In genomic region chr7:130831322-130831721, GRCh38 we compare ENCODE assay signal across 14 cellular contexts.
DNase-seq lines count a peak whose midpoint lies in the region; ATAC-seq and TF ChIP-seq lines count a peak whose summit lies in the region.
"Had no signal": no experiment of that assay in that cellular context is flagged by ENCODE, and none has a peak within 500 bp of the region (broad histone marks: within the 10 kb centered on the region; RNA-seq: fewer than 3 reads in every experiment).

No MANE protein-coding gene starts in this region.

- peaks cover 0 to 19% of the 10 kb centered on the region in 2 donors for H3K9me3 ChIP-seq in left lung

- H3K27ac ChIP-seq in left lung: no peak overlapping the region
- H3K27ac ChIP-seq: 22Rv1; A549; BLaER1 treated with 17β-estradiol and CSF1 and Interleukin-3, amounts not matched to agents 10 nM and 100 nM; C4-2B had no signal

- ATAC-seq in activated T-cell treated with anti-CD3 and anti-CD28 coated beads, Interleukin-2, amount 50 U/mL, for 72 hours (replicated peaks in 1 of 2): no peak
- ATAC-seq in left lung: peak; percentile 65
- ATAC-seq: A549 had no signal

- intact Hi-C loops in left lung (cut with DNase I): no loop called here

- no peak overlapping the region for H3K4me3 Mint-ChIP-seq in activated T-cell treated with anti-CD3 and anti-CD28 coated beads, Interleukin-2, amount 50 U/mL, for 72 hours
- H3K4me3 Mint-ChIP-seq in progenitor cell of endocrine pancreas (ENCODE audit: low read depth): no peak overlapping the region
- H3K4me3 Mint-ChIP-seq: B cell; CD4-positive, alpha-beta T cell; CD8-positive, alpha-beta T cell had no signal

- peak overlapping the region; percentile 67 for H3K27ac Mint-ChIP-seq in activated T-cell treated with anti-CD3 and anti-CD28 coated beads, Interleukin-2, amount 50 U/mL, for 72 hours
- no peak overlapping the region for H3K27ac Mint-ChIP-seq in progenitor cell of endocrine pancreas
- H3K27ac Mint-ChIP-seq: B cell; CD4-positive, alpha-beta T cell; CD8-positive, alpha-beta T cell had no signal

- peaks cover 30% of the 10 kb centered on the region for H3K27me3 Mint-ChIP-seq in activated T-cell treated with anti-CD3 and anti-CD28 coated beads, Interleukin-2, amount 50 U/mL, for 72 hours (ENCODE audit: low read depth)
- no peaks in the 10 kb centered on the region for H3K27me3 Mint-ChIP-seq in progenitor cell of endocrine pancreas

- no peaks in the 10 kb centered on the region for H3K27me3 ChIP-seq in left lung
- H3K27me3 ChIP-seq: BLaER1 treated with 17β-estradiol and CSF1 and Interleukin-3, amounts not matched to agents 10 nM and 100 nM had no signal

- no peak for DNase-seq in activated T-cell treated with anti-CD3 and anti-CD28 coated beads, Interleukin-2, amount 50 U/mL, for 72 hours
- no peak for DNase-seq in activated T-cell treated with anti-CD3 and anti-CD28 coated beads, Interleukin-2, amount 50 U/mL, for 48 hours
- no peak for DNase-seq in left lung
- DNase-seq in progenitor cell of endocrine pancreas (ENCODE audit: low spot score, unreplicated experiment): no peak
- no peak for DNase-seq in NCI-H1417 (lab: John Stamatoyannopoulos, UW)
- DNase-seq: CD4-positive, alpha-beta T cell; CD8-positive, alpha-beta T cell; GF-D8 had no signal

- no peaks in the 10 kb centered on the region for H3K4me1 ChIP-seq in left lung
- H3K4me1 ChIP-seq: Caco-2 had no signal

- peaks cover 10 to 11% of the 10 kb centered on the region in 2 donors for H3K36me3 Mint-ChIP-seq in activated T-cell treated with anti-CD3 and anti-CD28 coated beads, Interleukin-2, amount 50 U/mL, for 72 hours (ENCODE audit: insufficient read depth in 2 of 2)
- no peaks in the 10 kb centered on the region for H3K36me3 Mint-ChIP-seq in progenitor cell of endocrine pancreas (ENCODE audit: insufficient read depth)

- no peak for TF ChIP-seq CTCF in left lung (IDR thresholded peaks at IDR 0.05)
- no peak for TF ChIP-seq CTCF in progenitor cell of endocrine pancreas (IDR thresholded peaks at IDR 0.05; ENCODE audit: unreplicated experiment)

- H3K9me3 Mint-ChIP-seq in activated T-cell treated with anti-CD3 and anti-CD28 coated beads, Interleukin-2, amount 50 U/mL, for 72 hours: peaks cover 8 to 11% of the 10 kb centered on the region in 2 donors
- peaks cover 16% of the 10 kb centered on the region for H3K9me3 Mint-ChIP-seq in progenitor cell of endocrine pancreas (ENCODE audit: low read depth)

- H3K36me3 ChIP-seq in left lung: no peaks in the 10 kb centered on the region
- H3K36me3 ChIP-seq: BLaER1 treated with 17β-estradiol and CSF1 and Interleukin-3, amounts not matched to agents 10 nM and 100 nM had no signal

- H3K4me1 Mint-ChIP-seq in activated T-cell treated with anti-CD3 and anti-CD28 coated beads, Interleukin-2, amount 50 U/mL, for 72 hours (ENCODE audit: low read depth): no peaks in the 10 kb centered on the region
- peaks cover 4% of the 10 kb centered on the region for H3K4me1 Mint-ChIP-seq in progenitor cell of endocrine pancreas (ENCODE audit: low read depth)
- H3K4me1 Mint-ChIP-seq: B cell had no signal

- H3K4me3 ChIP-seq in left lung: no peak overlapping the region
- H3K4me3 ChIP-seq: A549; BLaER1 treated with 17β-estradiol and CSF1 and Interleukin-3, amounts not matched to agents 10 nM and 100 nM had no signal
